17 cellular contexts compared by ENCODE assay signal in the genomic region with DNA sequence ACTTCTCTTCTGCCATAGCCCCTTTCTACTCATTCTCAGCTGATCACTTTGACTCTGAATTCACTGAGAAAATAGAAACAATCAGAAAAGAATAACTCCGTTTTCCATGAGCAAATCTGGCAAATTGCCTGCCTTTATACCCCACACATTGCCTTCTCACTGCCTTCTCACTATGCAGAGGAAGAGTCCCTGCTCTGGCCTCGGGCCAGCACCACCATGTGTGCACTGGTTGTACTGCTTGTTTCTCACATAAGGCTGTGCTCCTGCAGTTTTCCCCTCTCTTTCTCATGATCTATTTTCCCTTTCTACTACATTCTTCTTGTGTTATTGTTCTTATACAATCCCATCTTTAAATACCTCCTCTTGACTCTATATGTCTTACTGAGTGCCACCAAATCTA. TPM values are rescaled to one million over a fixed set of nuclear protein-coding genes. Genes with fewer than 3 reads are reported as not detected.
A peak's percentile ranks its signal among the peaks of the same experiment; 100 is the strongest.
DNase-seq lines count a peak whose midpoint lies in the region; ATAC-seq and TF ChIP-seq lines count a peak whose summit lies in the region.
"Had no signal": no experiment of that assay in that cellular context is flagged by ENCODE, and none has a peak within 500 bp of the region (broad histone marks: within the 10 kb centered on the region; RNA-seq: fewer than 3 reads in every experiment).

No MANE protein-coding gene starts in this region.

- H3K4me3 ChIP-seq in esophagus muscularis mucosa, result no peak overlapping the region
- no peak overlapping the region for H3K4me3 ChIP-seq in thyroid gland (replicated peaks in 1 of 3)

- in situ Hi-C loops in SK-MEL-5 (cut with HindIII; ENCODE audit: low pct_unique_long_range_greater_than_20kb, low sequenced_read_pairs), result no loop called here

- 37% methylated on average over 2 of the region's 2 CpGs for WGBS in esophagus muscularis mucosa
- WGBS in thyroid gland, 2 donors, result 18 to 19% methylated on average over 2 of the region's 2 CpGs

- no peak for TF ChIP-seq EP300 in esophagus muscularis mucosa (IDR thresholded peaks at IDR 0.05)

- TF ChIP-seq CTCF in esophagus muscularis mucosa (IDR thresholded peaks at IDR 0.05), result no peak
- TF ChIP-seq CTCF in thyroid gland (IDR thresholded peaks at IDR 0.05), result no peak

- H3K36me3 ChIP-seq in esophagus muscularis mucosa (no peaks in the 10 kb centered on the region), thyroid gland (no peaks in the 10 kb centered on the region)
- H3K36me3 ChIP-seq: brain microvascular endothelial cell had no signal

- no peaks in the 10 kb centered on the region for H3K9me3 ChIP-seq in esophagus muscularis mucosa
- no peaks in the 10 kb centered on the region for H3K9me3 ChIP-seq in thyroid gland

- peaks cover 14 to 42% (median 29%) of the 10 kb centered on the region in 4 donors for H3K4me1 ChIP-seq in esophagus muscularis mucosa
- H3K4me1 ChIP-seq in thyroid gland, result peaks cover 43 to 58% of the 10 kb centered on the region in 2 donors

- intact Hi-C loops in left ventricle myocardium superior (cut with micrococcal nuclease) (no loop called here), Right ventricle myocardium superior (cut with DNase I) (no loop called here), esophagus muscularis mucosa (cut with DNase I) (no loop called here), thyroid gland (cut with DNase I) (no loop called here)

- H3K27me3 ChIP-seq in esophagus muscularis mucosa (no peaks in the 10 kb centered on the region), thyroid gland (no peaks in the 10 kb centered on the region)

- peak; percentile 58 for DNase-seq in left ventricle myocardium superior
- DNase-seq in Right ventricle myocardium superior, result no peak
- DNase-seq in SK-MEL-5 (ENCODE audit: low read depth, low spot score), result peak; percentile 37
- DNase-seq in esophagus muscularis mucosa (ENCODE audit: extremely low spot score), result peak; percentile 60
- peak; percentile 63 to 65 for DNase-seq in thyroid gland
- DNase-seq in stimulated activated CD4-positive, alpha-beta T cell treated with anti-CD3 and anti-CD28 coated beads, Interleukin-15, amount 100 ng/mL, for 24 hours, result no peak
- DNase-seq: activated CD8-positive, alpha-beta memory T cell treated with anti-CD3 and anti-CD28 coated beads, Interleukin-2, amount 50 U/mL, for 4 hours; activated naive CD4-positive, alpha-beta T cell treated with anti-CD3 and anti-CD28 coated beads for 36 hours; brain microvascular endothelial cell; DMS79; islet precursor cell; NCI-H187 had no signal

- H3K27ac ChIP-seq in esophagus muscularis mucosa (replicated peaks in 1 of 4) (no peak overlapping the region), thyroid gland (peak overlapping the region in 1 of 3 donors; percentile 55)
- H3K27ac ChIP-seq: brain microvascular endothelial cell, KMS-11 had no signal

- TF ChIP-seq POLR2A in esophagus muscularis mucosa (IDR thresholded peaks at IDR 0.05; ENCODE audit: low read depth) (no peak), thyroid gland (IDR thresholded peaks at IDR 0.05) (no peak)

- ATAC-seq in left ventricle myocardium superior, result no peak
- no peak for ATAC-seq in Right ventricle myocardium superior (ENCODE audit: poor library complexity)
- no peak for ATAC-seq in HG02981 (IDR thresholded peaks at IDR 0.05; ENCODE audit: unreplicated experiment)
- ATAC-seq in GM19328 (IDR thresholded peaks at IDR 0.05; ENCODE audit: unreplicated experiment), result no peak

RNA-seq across cellular contexts. Expression of gene HMGCS2, which starts 2.3 kb away (rescaled TPM):
- total RNA-seq in left ventricle myocardium superior (149 TPM), Right ventricle myocardium superior (210 TPM), esophagus muscularis mucosa (1 to 10 TPM in 1 of 4 donors, under 1 TPM in 1, not detected in 2; 0.83 to 1.1 TPM), thyroid gland (1 to 10 TPM in 2 of 4 donors, not detected in 2; 6.4 to 8.1 TPM)
- total RNA-seq in SK-MEL-5 (2014; rRNA removed; shearing (Covaris generic)), result not detected in 2 replicates
- polyA plus RNA-seq in SK-MEL-5 (2015; cell fraction: cytosol; rRNA removed), result not detected in 2 replicates
- not detected in 2 replicates for polyA plus RNA-seq in SK-MEL-5 (2015; cell fraction: nucleus; rRNA removed)
- total RNA-seq: activated naive CD4-positive, alpha-beta T cell treated with anti-CD3 and anti-CD28 coated beads for 36 hours; glomerular endothelial cell; mononuclear cell had no signal

RNA-seq across cellular contexts. Expression of gene REG4, which starts 40.2 kb away (rescaled TPM):
- total RNA-seq in left ventricle myocardium superior (not detected), Right ventricle myocardium superior (not detected), esophagus muscularis mucosa (not detected), thyroid gland (not detected)
- not detected in 2 replicates for total RNA-seq in SK-MEL-5 (2014; rRNA removed; shearing (Covaris generic))
- not detected in 2 replicates for polyA plus RNA-seq in SK-MEL-5 (2015; cell fraction: cytosol; rRNA removed)
- not detected in 2 replicates for polyA plus RNA-seq in SK-MEL-5 (2015; cell fraction: nucleus; rRNA removed)
- total RNA-seq: glomerular endothelial cell had no signal

RNA-seq across cellular contexts. Expression of gene PHGDH, which starts 59.3 kb away (rescaled TPM):
- total RNA-seq in left ventricle myocardium superior (7.8 TPM), Right ventricle myocardium superior (10.5 TPM), esophagus muscularis mucosa (10 to 100 TPM; 20.3 to 42.7 (median 21.9) TPM), thyroid gland (100 to 1,000 TPM in 2 of 4 donors, 10 to 100 TPM in 2; 36.0 to 308 (median 102) TPM)
- total RNA-seq in SK-MEL-5 (2014; rRNA removed; shearing (Covaris generic)), result 98.5 and 108 TPM in 2 replicates
- polyA plus RNA-seq in SK-MEL-5 (2015; cell fraction: cytosol; rRNA removed), result 168 and 173 TPM in 2 replicates
- 127 and 142 TPM in 2 replicates for polyA plus RNA-seq in SK-MEL-5 (2015; cell fraction: nucleus; rRNA removed)

Comparison
In these comparisons a context has a peak if more than half of its experiments do, and no peak if none do; other contexts are left out.
1. DNase-seq: peak in left ventricle myocardium superior (single experiment), SK-MEL-5 (single experiment), esophagus muscularis mucosa (single experiment) and thyroid gland (2 of 2); none in Right ventricle myocardium superior (single experiment) and stimulated activated CD4-positive, alpha-beta T cell treated with anti-CD3 and anti-CD28 coated beads, Interleukin-15, amount 100 ng/mL, for 24 hours (single experiment).
2. RNA of gene HMGCS2, which starts 2.3 kb away (total RNA-seq): 210 TPM in Right ventricle myocardium superior (single experiment) and 149 TPM in left ventricle myocardium superior (single experiment); 6.4 to 8.1 TPM in thyroid gland, 0.83 to 1.1 TPM in esophagus muscularis mucosa and not detected in SK-MEL-5; every median in the first group is over 10 times any median in the second.